Comparison of ENCODE assay signal across 8 cellular contexts in the genomic region with DNA sequence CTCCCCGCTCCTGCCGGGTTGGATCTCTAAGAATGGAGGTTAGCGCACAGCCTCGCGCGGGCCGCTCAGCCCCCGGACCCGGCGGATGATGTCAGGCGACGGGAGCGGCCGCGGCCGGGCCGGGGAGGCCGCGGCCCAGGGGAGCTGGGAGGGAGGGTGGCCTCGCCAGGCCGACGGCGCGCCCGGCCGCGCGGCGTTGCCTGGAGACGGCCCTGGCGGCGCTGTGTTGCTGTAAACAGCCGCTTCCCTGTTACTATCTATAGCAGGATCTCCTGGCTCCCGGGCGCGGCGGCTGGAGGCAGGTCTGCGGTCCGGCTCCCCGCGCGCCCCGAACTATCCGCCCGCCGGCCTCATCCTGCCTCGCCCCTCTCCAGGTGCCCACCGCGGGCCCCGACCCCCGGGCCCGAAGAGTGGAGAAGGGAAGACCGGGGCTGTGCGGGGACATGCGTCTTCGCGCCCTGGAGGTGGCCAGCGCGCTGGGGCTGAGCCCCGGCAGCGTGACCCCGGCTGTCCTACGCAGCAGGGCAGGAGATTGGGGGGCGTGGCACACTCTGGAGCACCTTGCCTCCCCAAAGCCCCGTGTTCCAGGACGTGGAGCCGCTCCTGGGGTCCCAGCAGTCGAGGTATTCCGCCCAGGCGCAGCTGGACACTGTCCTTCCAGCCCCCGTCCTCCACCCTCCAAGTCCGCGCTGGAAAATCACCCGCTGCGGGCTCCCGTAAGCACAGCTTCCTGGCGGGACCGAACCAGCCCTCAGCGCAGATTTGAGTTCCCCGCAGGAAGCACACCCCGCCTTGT. TPM values are rescaled to one million over a fixed set of nuclear protein-coding genes. Genes with fewer than 3 reads are reported as not detected.
A peak's percentile ranks its signal among the peaks of the same experiment; 100 is the strongest.
DNase-seq lines count a peak whose midpoint lies in the region; ATAC-seq, FAIRE-seq and TF ChIP-seq lines count a peak whose summit lies in the region.

No MANE protein-coding gene starts in this region.

- H3K4me1 ChIP-seq in ectodermal cell (ENCODE audit: control insufficient read depth, insufficient read depth, low read length) = peaks cover 3% of the 10 kb centered on the region
- peaks cover 42% of the 10 kb centered on the region for H3K4me1 ChIP-seq in HepG2 (ENCODE audit: insufficient read depth, low read length)

- intact Hi-C loops in activated CD4-positive, alpha-beta T cell treated with anti-CD3 and anti-CD28 coated beads, Interleukin-2, amount 10 ng/mL, durations not matched to agents 24 days and 14 days (cut with micrococcal nuclease) = no loop called here
- intact Hi-C loops in HepG2 (cut with micrococcal nuclease; ENCODE audit: unreplicated experiment) = loop anchor here (2.0 kb wide), 1 partner anchor 18 kb away; no protein-coding TSS in a partner anchor

- H3K36me3 ChIP-seq in ectodermal cell (ENCODE audit: control insufficient read depth, insufficient read depth, low read length) (no peaks in the 10 kb centered on the region), HepG2 (replicated peaks in 1 of 2; ENCODE audit: control insufficient read depth in 1 of 2, insufficient read depth in 2 of 2, low read length in 2 of 2) (peaks cover 3 to 14% of the 10 kb centered on the region in 2 experiments; a peak in 4 of 5 replicates)

- CTCF ChIA-PET in HepG2 (lab: Yijun Ruan, JAX; ENCODE audit: low intra/inter-chr PET ratio, low total read pairs) = no interaction called here

- no TSS peak for BruUV-seq in HepG2 (replicated peaks; lab: Mats Ljungman, UMichigan)

- no peak; a peak in 1 of 4 replicates for TF ChIP-seq POLR2A in HepG2 (IDR thresholded peaks at IDR 0.05; ENCODE audit: insufficient read depth in 1 of 2, low read depth in 2 of 2, low read length in 2 of 2)

- H3K36me3 Mint-ChIP-seq in activated CD4-positive, alpha-beta T cell treated with anti-CD3 and anti-CD28 coated beads, Interleukin-2, amount 10 ng/mL, durations not matched to agents 24 days and 14 days (ENCODE audit: low read depth) = peaks cover 26% of the 10 kb centered on the region

- in situ Hi-C loops in HepG2 (cut with HindIII; ENCODE audit: extremely low pct_ligation_motif_present, low pct_unique_long_range_greater_than_20kb) = no loop called here

- H3K27ac ChIP-seq in ectodermal cell (ENCODE audit: insufficient read depth, low read depth, low read length, poor library complexity, severe bottlenecking) = peak overlapping the region; percentile 18
- peak overlapping the region; percentile 87 for H3K27ac ChIP-seq in HepG2 (ENCODE audit: extremely low read length, insufficient read depth, low read length)

- peak overlapping the region; percentile 100 for H3K4me2 ChIP-seq in HepG2 (ENCODE audit: low read depth, low read length)

- no peaks in the 10 kb centered on the region for H3K9me3 ChIP-seq in ectodermal cell (ENCODE audit: control insufficient read depth, low read length)
- no peaks in the 10 kb centered on the region for H3K9me3 ChIP-seq in HepG2 (ENCODE audit: low read length)

- H2AFZ ChIP-seq in HepG2 (ENCODE audit: low read length) = no peak overlapping the region

- WGBS in ectodermal cell, 2 experiments = 0% methylated on average over 81 of the region's 81 CpGs
- 0% methylated on average over 10 of the region's 81 CpGs for WGBS in HepG2 (ENCODE audit: low lambda C conversion rate)

- peak overlapping the region; percentile 98 for H3K27ac Mint-ChIP-seq in activated CD4-positive, alpha-beta T cell treated with anti-CD3 and anti-CD28 coated beads, Interleukin-2, amount 10 ng/mL, durations not matched to agents 24 days and 14 days

- TF ChIP-seq RAD21 in HepG2 (CRISPR knock-in tag; IDR thresholded peaks at IDR 0.05) = no peak

- no peak for FAIRE-seq in HepG2 (lab: Jason Lieb, UNC)

- peaks cover 61% of the 10 kb centered on the region for H3K27me3 Mint-ChIP-seq in activated CD4-positive, alpha-beta T cell treated with anti-CD3 and anti-CD28 coated beads, Interleukin-2, amount 10 ng/mL, durations not matched to agents 24 days and 14 days

- H3K4me3 ChIP-seq in ectodermal cell (ENCODE audit: insufficient read depth, low read depth, low read length) (peak overlapping the region; percentile 68), HepG2 (replicated peaks in 1 of 3; ENCODE audit: insufficient read depth in 1 of 3, low read depth in 2 of 3, low read length in 3 of 3) (peak overlapping the region; percentile 68 to 96 (median 84))

- peaks cover 40% of the 10 kb centered on the region for H3K4me1 Mint-ChIP-seq in activated CD4-positive, alpha-beta T cell treated with anti-CD3 and anti-CD28 coated beads, Interleukin-2, amount 10 ng/mL, durations not matched to agents 24 days and 14 days

- peak overlapping the region; percentile 97 for H3K9ac ChIP-seq in HepG2 (ENCODE audit: insufficient read depth, low read depth, low read length)

- H4K20me1 ChIP-seq in HepG2 (ENCODE audit: insufficient read depth, low read length) = peaks cover 11% of the 10 kb centered on the region; the same call in 1 of the 2 replicates

- peak overlapping the region; percentile 88 for H3K4me3 Mint-ChIP-seq in activated CD4-positive, alpha-beta T cell treated with anti-CD3 and anti-CD28 coated beads, Interleukin-2, amount 10 ng/mL, durations not matched to agents 24 days and 14 days

- ATAC-seq in HepG2 (peak; percentile 81), HG03457 (IDR thresholded peaks at IDR 0.05; ENCODE audit: unreplicated experiment) (no peak)

- POLR2A ChIA-PET in HepG2 (lab: Yijun Ruan, JAX) = interaction anchor here (0.9 to 1.3 kb wide), 2 partner anchors 17 to 19 kb away, joined by 3 to 4 read pairs; no protein-coding TSS in a partner anchor

- H3K79me2 ChIP-seq in HepG2 (ENCODE audit: insufficient read depth, low read length) = no peaks in the 10 kb centered on the region

- TF ChIP-seq EP300 in HepG2 (IDR thresholded peaks at IDR 0.05; ENCODE audit: low read depth in 2 of 2, low read length in 2 of 2) = no peak
- TF ChIP-seq EP300 in HepG2 (CRISPR knock-in tag; IDR thresholded peaks at IDR 0.05; ENCODE audit: borderline replicate concordance) = no peak; the same call in 1 of the 2 replicates

- H3K27me3 ChIP-seq in ectodermal cell (ENCODE audit: control insufficient read depth, insufficient read depth, low read length, poor library complexity, severe bottlenecking) (peaks cover 67% of the 10 kb centered on the region), HepG2 (ENCODE audit: control insufficient read depth in 1 of 2, insufficient read depth in 2 of 2, low read length in 2 of 2) (peaks cover 1 to 35% of the 10 kb centered on the region in 2 experiments; a peak in 3 of 5 replicates)

- DNase-seq in Ammon's horn (ENCODE audit: low spot score) = peak; percentile 91
- DNase-seq in GOT3 (lab: John Stamatoyannopoulos, UW) = peak; percentile 19
- DNase-seq in NCI-H226 = peak; percentile 90
- DNase-seq in activated CD4-positive, alpha-beta T cell treated with anti-CD3 and anti-CD28 coated beads, Interleukin-2, amount 10 ng/mL, durations not matched to agents 24 days and 14 days = peak; percentile 93
- peak; percentile 66 for DNase-seq in HepG2 (ENCODE audit: low spot score)
- DNase-seq in stimulated activated CD8-positive, alpha-beta memory T cell treated with anti-CD3 and anti-CD28 coated beads, Interleukin-4, amount 100 ng/mL, for 24 hours (ENCODE audit: low read depth) = peak; percentile 49

- TF ChIP-seq CTCF in HepG2 (CRISPR knock-in tag; IDR thresholded peaks at IDR 0.05) = peak; percentile 37

- H3K9me3 Mint-ChIP-seq in activated CD4-positive, alpha-beta T cell treated with anti-CD3 and anti-CD28 coated beads, Interleukin-2, amount 10 ng/mL, durations not matched to agents 24 days and 14 days = no peaks in the 10 kb centered on the region

RNA-seq across cellular contexts. Expression of gene FOS, which starts 1.4 kb away (rescaled TPM):
- 26.5 and 29.6 TPM in 2 replicates for total RNA-seq in activated CD4-positive, alpha-beta T cell treated with anti-CD3 and anti-CD28 coated beads, Interleukin-2, amount 10 ng/mL, durations not matched to agents 24 days and 14 days
- 82.6 TPM for polyA plus RNA-seq in ectodermal cell (2013, experiment 1 of 4)
- polyA plus RNA-seq in ectodermal cell (2013, experiment 2 of 4) = 58.4 TPM
- 34.2 TPM for polyA plus RNA-seq in ectodermal cell (2013, experiment 3 of 4)
- polyA plus RNA-seq in ectodermal cell (2013, experiment 4 of 4) = 32.0 TPM
- total RNA-seq in HepG2 (2016; rRNA removed; fragmentation: Illumina TruSeq; extraction: Trizol) = 4.3 and 24.2 TPM in 2 replicates
- 2.5 and 3.0 TPM in 2 replicates for total RNA-seq in HepG2 (2016; cell fraction: cytosol; rRNA removed; fragmentation: Illumina TruSeq; extraction: Trizol; ENCODE audit: low read depth)
- 3.4 and 28.3 TPM in 2 replicates for total RNA-seq in HepG2 (2016; cell fraction: insoluble cytoplasmic fraction; rRNA removed; fragmentation: Illumina TruSeq; extraction: Trizol)
- 2.8 and 4.2 TPM in 2 replicates for total RNA-seq in HepG2 (2016; cell fraction: membrane; rRNA removed; fragmentation: Illumina TruSeq; extraction: Trizol)
- 64.4 and 68.6 TPM in 2 replicates for total RNA-seq in HepG2 (2016; cell fraction: nucleus; rRNA removed; fragmentation: Illumina TruSeq; extraction: Trizol)
- polyA plus RNA-seq in HepG2 (2011; rRNA removed) = 15.9 and 26.2 TPM in 2 replicates
- 8.8 and 9.0 TPM in 2 replicates for polyA plus RNA-seq in HepG2 (2011; cell fraction: cytosol; rRNA removed)
- 83.8 and 92.0 TPM in 2 replicates for polyA plus RNA-seq in HepG2 (2011; cell fraction: nucleus; rRNA removed)
- 4.3 and 4.8 TPM in 2 replicates for polyA plus RNA-seq in HepG2 (2012)
- polyA plus RNA-seq in HepG2 (2016; cell fraction: cytosol; fragmentation: Illumina TruSeq; extraction: Trizol; ENCODE audit: low read depth) = 1.2 and 1.8 TPM in 2 replicates
- 5.5 and 10.0 TPM in 2 replicates for polyA plus RNA-seq in HepG2 (2016; cell fraction: insoluble cytoplasmic fraction; fragmentation: Illumina TruSeq; extraction: Trizol; ENCODE audit: low read depth)
- polyA plus RNA-seq in HepG2 (2016; cell fraction: membrane; fragmentation: Illumina TruSeq; extraction: Trizol; ENCODE audit: low read depth) = 2.1 and 3.4 TPM in 2 replicates
- 101 and 123 TPM in 2 replicates for polyA plus RNA-seq in HepG2 (2016; cell fraction: nucleus; fragmentation: Illumina TruSeq; extraction: Trizol; ENCODE audit: insufficient read depth, low read depth)
- 58.4 and 70.4 TPM in 2 replicates for polyA minus RNA-seq in HepG2 (2011; rRNA and poly(A)+ RNA removed; ENCODE audit: low replicate concordance)
- 11.7 and 16.7 TPM in 2 replicates for polyA minus RNA-seq in HepG2 (2011; cell fraction: cytosol; rRNA and poly(A)+ RNA removed)
- polyA minus RNA-seq in HepG2 (2011; cell fraction: nucleus; rRNA and poly(A)+ RNA removed) = 128 and 149 TPM in 2 replicates

Comparison
In these comparisons a context has a peak if more than half of its experiments do, and no peak if none do; other contexts are left out.
1. DNase-seq: peak in every context shown above with its lines; median percentile 93 in activated CD4-positive, alpha-beta T cell treated with anti-CD3 and anti-CD28 coated beads, Interleukin-2, amount 10 ng/mL, durations not matched to agents 24 days and 14 days; 91 in Ammon's horn; 90 in NCI-H226; 66 in HepG2; 49 in stimulated activated CD8-positive, alpha-beta memory T cell treated with anti-CD3 and anti-CD28 coated beads, Interleukin-4, amount 100 ng/mL, for 24 hours; 19 in GOT3.